ENCODE assay signal across 6 cellular contexts in the genomic region with DNA sequence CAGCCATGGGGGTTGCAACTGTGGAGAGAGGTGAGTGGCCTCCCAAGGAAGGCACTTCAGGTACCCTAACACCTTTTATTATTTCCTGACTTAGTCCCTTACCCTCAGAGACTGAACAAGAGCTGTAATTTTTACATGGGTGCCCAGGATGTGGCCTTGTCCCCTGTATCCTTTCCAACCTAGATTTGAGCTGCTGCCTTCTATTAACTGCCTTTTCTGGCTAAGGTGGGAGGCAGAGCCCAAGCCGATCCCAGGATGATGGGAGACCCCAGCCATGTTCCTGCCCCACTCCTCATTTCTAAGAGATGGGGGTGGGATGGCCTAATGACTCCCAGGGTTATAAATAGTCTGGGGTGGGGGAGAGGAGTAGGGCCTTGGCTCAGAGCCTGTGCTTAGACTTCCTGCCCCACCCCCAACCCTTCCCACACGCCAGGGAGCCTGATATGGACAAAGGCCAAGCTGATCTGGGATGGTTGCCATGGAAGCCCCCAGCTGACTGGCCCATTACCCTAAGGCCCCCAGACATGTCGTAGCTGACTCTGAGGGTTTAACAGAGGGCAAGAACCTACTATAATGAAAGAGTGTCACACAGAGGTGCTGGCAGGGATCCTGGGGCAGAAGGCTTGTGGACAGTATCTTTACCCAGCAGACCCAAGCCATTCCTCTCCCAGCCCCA. TPM values are rescaled to one million over a fixed set of nuclear protein-coding genes. Genes with fewer than 3 reads are reported as not detected.
DNase-seq lines count a peak whose midpoint lies in the region; ATAC-seq and TF ChIP-seq lines count a peak whose summit lies in the region.

No MANE protein-coding gene starts in this region.

- no peaks in the 10 kb centered on the region for H3K36me3 ChIP-seq in uterus

- peak overlapping the region; percentile 80 to 89 for H3K27ac ChIP-seq in uterus

- H3K4me3 Mint-ChIP-seq in activated naive CD4-positive, alpha-beta T cell treated with anti-CD3 and anti-CD28 coated beads, Interleukin-2, amount 10 ng/mL, durations not matched to agents 7 days and 5 days: no peak overlapping the region

- TF ChIP-seq CTCF in uterus (IDR thresholded peaks at IDR 0.05): no peak

- no peaks in the 10 kb centered on the region for H3K36me3 Mint-ChIP-seq in activated naive CD4-positive, alpha-beta T cell treated with anti-CD3 and anti-CD28 coated beads, Interleukin-2, amount 10 ng/mL, durations not matched to agents 7 days and 5 days

- no peaks in the 10 kb centered on the region for H3K27me3 ChIP-seq in uterus

- intact Hi-C loops in uterus (cut with DNase I; ENCODE audit: low total_unique reads): loop anchor here (10.0 kb wide), 2 partner anchors 102 to 272 kb away; partner anchors contain the start of gene C3orf62

- peaks cover 5 to 20% of the 10 kb centered on the region in 2 donors for H3K4me1 ChIP-seq in uterus

- H3K27ac Mint-ChIP-seq in activated naive CD4-positive, alpha-beta T cell treated with anti-CD3 and anti-CD28 coated beads, Interleukin-2, amount 10 ng/mL, durations not matched to agents 7 days and 5 days: no peak overlapping the region

- peak; percentile 16 for DNase-seq in NCI-H2196 (lab: John Stamatoyannopoulos, UW; ENCODE audit: unreplicated experiment)
- DNase-seq in NCI-H2196 treated with DMSO at 0.1 percent for 48 hours (lab: John Stamatoyannopoulos, UW; ENCODE audit: unreplicated experiment): no peak
- DNase-seq in iPS-NIHi7 (ENCODE audit: extremely low spot score): peak; percentile 71
- DNase-seq in uterus: peak; percentile 55 to 59
- no peak for DNase-seq in activated naive CD4-positive, alpha-beta T cell treated with anti-CD3 and anti-CD28 coated beads, Interleukin-2, amount 10 ng/mL, durations not matched to agents 7 days and 5 days

- H3K9me3 ChIP-seq in uterus: no peaks in the 10 kb centered on the region

- H3K4me3 ChIP-seq in uterus: peak overlapping the region; percentile 66 to 72

- H3K4me1 Mint-ChIP-seq in activated naive CD4-positive, alpha-beta T cell treated with anti-CD3 and anti-CD28 coated beads, Interleukin-2, amount 10 ng/mL, durations not matched to agents 7 days and 5 days: peaks cover 9% of the 10 kb centered on the region

- ATAC-seq in HG02610 (IDR thresholded peaks at IDR 0.05; ENCODE audit: unreplicated experiment): no peak

- no peaks in the 10 kb centered on the region for H3K9me3 Mint-ChIP-seq in activated naive CD4-positive, alpha-beta T cell treated with anti-CD3 and anti-CD28 coated beads, Interleukin-2, amount 10 ng/mL, durations not matched to agents 7 days and 5 days

- CTCF ChIA-PET in activated naive CD4-positive, alpha-beta T cell treated with anti-CD3 and anti-CD28 coated beads, Interleukin-2, amount 10 ng/mL, durations not matched to agents 7 days and 5 days (lab: Charles Lee): interaction anchor here (0.6 kb wide), 1 partner anchor 8 kb away, joined by 3 read pairs; no protein-coding TSS in a partner anchor

- no peak for TF ChIP-seq POLR2A in uterus (IDR thresholded peaks at IDR 0.05)

- peaks cover 26% of the 10 kb centered on the region for H3K27me3 Mint-ChIP-seq in activated naive CD4-positive, alpha-beta T cell treated with anti-CD3 and anti-CD28 coated beads, Interleukin-2, amount 10 ng/mL, durations not matched to agents 7 days and 5 days

RNA-seq across cellular contexts. Expression of gene KLHDC8B, which starts 1.9 kb away (rescaled TPM):
- total RNA-seq in uterus: 10 to 100 TPM in 3 of 4 donors, 1 to 10 TPM in 1; 7.7 to 67.6 (median 39.4) TPM

RNA-seq across cellular contexts. Expression of gene CCDC71, which starts 7.1 kb away (rescaled TPM):
- total RNA-seq in uterus: 10 to 100 TPM in 3 of 4 donors, 1 to 10 TPM in 1; 9.2 to 58.2 (median 31.3) TPM

RNA-seq across cellular contexts. Expression of gene LAMB2, which starts 40.4 kb away (rescaled TPM):
- 100 to 1,000 TPM; 387 to 604 (median 509) TPM for total RNA-seq in uterus

RNA-seq across cellular contexts. Expression of gene USP19, which starts 52.6 kb away (rescaled TPM):
- 10 to 100 TPM; 21.5 to 66.6 (median 43.6) TPM for total RNA-seq in uterus

Comparison
In these comparisons a context has a peak if more than half of its experiments do, and no peak if none do; other contexts are left out.
1. DNase-seq: peak in NCI-H2196 (single experiment), iPS-NIHi7 (single experiment) and uterus (2 of 2); none in NCI-H2196 treated with DMSO at 0.1 percent for 48 hours (single experiment) and activated naive CD4-positive, alpha-beta T cell treated with anti-CD3 and anti-CD28 coated beads, Interleukin-2, amount 10 ng/mL, durations not matched to agents 7 days and 5 days (single experiment).